In genomic region chr7:157150825-157151412, GRCh38 we compare ENCODE assay signal across 11 cellular contexts. TPM values are rescaled to one million over a fixed set of nuclear protein-coding genes. Genes with fewer than 3 reads are reported as not detected.
DNase-seq lines count a peak whose midpoint lies in the region; ATAC-seq and TF ChIP-seq lines count a peak whose summit lies in the region.
"Had no signal": no experiment of that assay in that cellular context is flagged by ENCODE, and none has a peak within 500 bp of the region (broad histone marks: within the 10 kb centered on the region; RNA-seq: fewer than 3 reads in every experiment).

No MANE protein-coding gene starts in this region.

- no peak for ATAC-seq in HG03442 (IDR thresholded peaks at IDR 0.05; ENCODE audit: unreplicated experiment)

- H3K9me2 ChIP-seq in Karpas-422 (replicated peaks; ENCODE audit: insufficient read depth, low read length), result no peaks in the 10 kb centered on the region

- TF ChIP-seq CTCF in foreskin fibroblast (IDR thresholded peaks at IDR 0.05; ENCODE audit: low read depth, low read length), result no peak
- TF ChIP-seq CTCF in osteoblast (IDR thresholded peaks at IDR 0.05; ENCODE audit: extremely low read depth, low read depth, low read length), result no peak
- TF ChIP-seq CTCF in coronary artery (IDR thresholded peaks at IDR 0.05), result no peak

- no peaks in the 10 kb centered on the region for H3K9me3 ChIP-seq in osteoblast (ENCODE audit: low read depth, low read length)
- H3K9me3 ChIP-seq in Karpas-422 (ENCODE audit: low read length), result no peaks in the 10 kb centered on the region
- H3K9me3 ChIP-seq: breast epithelium had no signal

- H4K20me1 ChIP-seq in osteoblast (ENCODE audit: insufficient read depth, low read length) (peaks cover 69% of the 10 kb centered on the region), Karpas-422 (ENCODE audit: insufficient read depth, low read depth, low read length) (peaks cover 66% of the 10 kb centered on the region)

- peak overlapping the region; percentile 2 for H3K4me2 ChIP-seq in osteoblast (ENCODE audit: insufficient read depth, low read length)
- no peak overlapping the region for H3K4me2 ChIP-seq in Karpas-422 (ENCODE audit: low read depth, low read length, poor library complexity, severe bottlenecking)

- H3K79me2 ChIP-seq in osteoblast (ENCODE audit: insufficient read depth, low read length) (peaks cover 100% of the 10 kb centered on the region), Karpas-422 (ENCODE audit: low read length) (peaks cover 100% of the 10 kb centered on the region)

- H3K9ac ChIP-seq in Karpas-422 (ENCODE audit: low read length), result no peak overlapping the region

- H3K27me3 ChIP-seq in osteoblast (ENCODE audit: insufficient read depth, low read length) (no peaks in the 10 kb centered on the region), Karpas-422 (ENCODE audit: low read length) (no peaks in the 10 kb centered on the region)
- H3K27me3 ChIP-seq: breast epithelium had no signal

- DNase-seq in EH (ENCODE audit: low read depth) (peak; percentile 46), NCI-H82 (lab: John Stamatoyannopoulos, UW) (peak; percentile 97), foreskin fibroblast (peak; percentile 40 to 77), osteoblast (ENCODE audit: insufficient read length, low spot score, missing footprints) (peak; percentile 87), coronary artery (ENCODE audit: low spot score) (no peak), mucosa of gallbladder (ENCODE audit: low spot score) (no peak), Karpas-422 (no peak)
- DNase-seq: MM.1S, SIG-M5 had no signal

- H3K4me3 ChIP-seq in foreskin fibroblast (ENCODE audit: low read depth in 1 of 2, low read length in 2 of 2) (no peak overlapping the region), osteoblast (ENCODE audit: insufficient read depth, low read length) (no peak overlapping the region), coronary artery (no peak overlapping the region), Karpas-422 (ENCODE audit: low read length) (no peak overlapping the region)

- H3K27ac ChIP-seq in osteoblast (ENCODE audit: low read depth, low read length), result no peak overlapping the region
- H3K27ac ChIP-seq in coronary artery, result no peak overlapping the region
- no peak overlapping the region for H3K27ac ChIP-seq in Karpas-422 (ENCODE audit: low read length)
- H3K27ac ChIP-seq: breast epithelium had no signal

- H2AFZ ChIP-seq in osteoblast (ENCODE audit: low read length), result peak overlapping the region; percentile 30
- no peak overlapping the region for H2AFZ ChIP-seq in Karpas-422 (ENCODE audit: low read length)

- no peaks in the 10 kb centered on the region for H3K36me3 ChIP-seq in osteoblast (ENCODE audit: insufficient read depth, low read length)
- peaks cover 33% of the 10 kb centered on the region for H3K36me3 ChIP-seq in Karpas-422 (ENCODE audit: insufficient read depth, low read length)
- H3K36me3 ChIP-seq: breast epithelium had no signal

- H3K4me1 ChIP-seq in osteoblast (ENCODE audit: insufficient read depth, low read length) (no peaks in the 10 kb centered on the region), Karpas-422 (ENCODE audit: low read length) (peaks cover 33% of the 10 kb centered on the region)
- H3K4me1 ChIP-seq: breast epithelium had no signal

RNA-seq across cellular contexts. Expression of gene UBE3C, which starts 12.2 kb away (rescaled TPM):
- 94.9 and 95.9 TPM in 2 replicates for total RNA-seq in osteoblast
- 60.4 TPM for total RNA-seq in mucosa of gallbladder
- total RNA-seq in Karpas-422 (2014; rRNA removed; shearing (Covaris generic); ENCODE audit: low replicate concordance), result 55.2 and 84.8 TPM in 2 replicates

Comparison
In these comparisons a context has a peak if more than half of its experiments do, and no peak if none do; other contexts are left out.
1. DNase-seq: peak in EH (single experiment), NCI-H82 (single experiment), foreskin fibroblast (2 of 2) and osteoblast (single experiment); none in coronary artery (single experiment), mucosa of gallbladder (single experiment) and Karpas-422 (single experiment).